ENCODE assay signal across 8 cellular contexts in genomic region chr17:1365445-1366039, GRCh38. TPM values are rescaled to one million over a fixed set of nuclear protein-coding genes. Genes with fewer than 3 reads are reported as not detected.
DNase-seq lines count a peak whose midpoint lies in the region; ATAC-seq and TF ChIP-seq lines count a peak whose summit lies in the region.

No MANE protein-coding gene starts in this region.

- H3K36me3 Mint-ChIP-seq in natural killer cell, result peaks cover 7% of the 10 kb centered on the region

- peaks cover 10% of the 10 kb centered on the region for H3F3A ChIP-seq in PC-3 (ENCODE audit: low read length, unreplicated experiment)

- peaks cover 48 to 58% of the 10 kb centered on the region in 2 donors for H3K4me1 Mint-ChIP-seq in natural killer cell

- peak overlapping the region; percentile 54 for H3K4me2 ChIP-seq in KMS-11
- H3K4me2 ChIP-seq in PC-3 (ENCODE audit: low read length), result no peak overlapping the region
- H3K4me2 ChIP-seq in fibroblast of lung (ENCODE audit: extremely low read depth, insufficient read depth, low read length), result peak overlapping the region; percentile 53

- H2AFZ ChIP-seq in KMS-11 (ENCODE audit: low read depth) (no peak overlapping the region), PC-3 (ENCODE audit: low read length) (no peak overlapping the region), fibroblast of lung (ENCODE audit: low read length) (no peak overlapping the region)

- peak overlapping the region; percentile 60 to 72 for H3K27ac Mint-ChIP-seq in natural killer cell

- intact Hi-C loops in PC-3 (cut with micrococcal nuclease), result loop anchor here (10.0 kb wide), 3 partner anchors 59 to 149 kb away; partner anchors contain the start of genes CRK and INPP5K
- intact Hi-C loops in natural killer cell (cut with micrococcal nuclease), result loop anchor here (1.0 to 5.0 kb wide), 4 partner anchors 33 to 267 kb away; partner anchors contain the start of gene CRK

- CTCF ChIA-PET in PC-3 (lab: Charles Lee), result interaction anchor here (0.5 to 1.5 kb wide), 9 partner anchors 21 to 151 kb away, joined by 3 to 12 read pairs (median 3); partner anchors contain the start of gene INPP5K

- H4K20me1 ChIP-seq in KMS-11 (ENCODE audit: insufficient read depth) (peaks cover 67% of the 10 kb centered on the region), PC-3 (ENCODE audit: low read length) (peaks cover 70% of the 10 kb centered on the region), fibroblast of lung (ENCODE audit: control insufficient read depth, extremely low read depth, insufficient read depth, low read length) (peaks cover 8% of the 10 kb centered on the region)

- H3K9me3 Mint-ChIP-seq in natural killer cell, result no peaks in the 10 kb centered on the region

- POLR2A ChIA-PET in PC-3 (lab: Charles Lee; ENCODE audit: unreplicated experiment), result no interaction called here

- no peaks in the 10 kb centered on the region for H3K27me3 Mint-ChIP-seq in natural killer cell (ENCODE audit: low read depth in 2 of 2)

- H3K9ac ChIP-seq in KMS-11 (no peak overlapping the region), PC-3 (ENCODE audit: low read length) (no peak overlapping the region), fibroblast of lung (ENCODE audit: insufficient read depth, low read length) (no peak overlapping the region)

- H3K27ac ChIP-seq in KMS-11 (no peak overlapping the region), PC-3 (ENCODE audit: low read length) (no peak overlapping the region), fibroblast of lung (ENCODE audit: insufficient read depth, low read length) (no peak overlapping the region), thymus (ENCODE audit: low read depth) (peak overlapping the region; percentile 25)

- H3K36me3 ChIP-seq in KMS-11 (ENCODE audit: insufficient read depth) (no peaks in the 10 kb centered on the region), PC-3 (ENCODE audit: low read depth, low read length) (peaks cover 31% of the 10 kb centered on the region), fibroblast of lung (ENCODE audit: control insufficient read depth, insufficient read depth, low read length) (peaks cover 6% of the 10 kb centered on the region), thymus (ENCODE audit: control insufficient read depth, insufficient read depth) (peaks cover 11% of the 10 kb centered on the region)

- peak overlapping the region; percentile 9 for H3K4me3 Mint-ChIP-seq in natural killer cell

- H3K79me2 ChIP-seq in KMS-11 (ENCODE audit: insufficient read depth, low read depth) (peaks cover 98% of the 10 kb centered on the region), PC-3 (ENCODE audit: low read length) (peaks cover 98% of the 10 kb centered on the region), fibroblast of lung (ENCODE audit: control insufficient read depth, insufficient read depth, low read length) (peaks cover 93% of the 10 kb centered on the region)

- no peaks in the 10 kb centered on the region for H3K9me2 ChIP-seq in PC-3 (replicated peaks; ENCODE audit: low read length)

- ATAC-seq in PC-3 (peak; percentile 77), natural killer cell (peak; percentile 80 to 90 (median 84)), HG02981 (IDR thresholded peaks at IDR 0.05; ENCODE audit: unreplicated experiment) (no peak)

- peaks cover 66% of the 10 kb centered on the region for H3K4me1 ChIP-seq in KMS-11 (ENCODE audit: low read depth, poor library complexity, severe bottlenecking)
- peaks cover 1% of the 10 kb centered on the region; the same call in 1 of the 2 replicates for H3K4me1 ChIP-seq in PC-3 (ENCODE audit: insufficient read depth, low read length)
- peaks cover 30% of the 10 kb centered on the region for H3K4me1 ChIP-seq in fibroblast of lung (ENCODE audit: control insufficient read depth, extremely low read depth, insufficient read depth, low read length)
- peaks cover 3% of the 10 kb centered on the region for H3K4me1 ChIP-seq in thymus (ENCODE audit: control insufficient read depth, insufficient read depth, low read length)

- TF ChIP-seq CTCF in KMS-11 (conservative IDR thresholded peaks at IDR 0.05; ENCODE audit: low read depth, low read length), result peak; percentile 88
- peak; percentile 79 for TF ChIP-seq CTCF in PC-3 (conservative IDR thresholded peaks at IDR 0.05; ENCODE audit: low read depth, low read length)
- peak; percentile 87 to 88 for TF ChIP-seq CTCF in fibroblast of lung (conservative IDR thresholded peaks at IDR 0.05 in 1 of 2, IDR thresholded peaks at IDR 0.05 in 1 of 2; ENCODE audit: low read depth in 1 of 2, low read length in 2 of 2)
- peak; percentile 80 for TF ChIP-seq CTCF in natural killer cell (IDR thresholded peaks at IDR 0.05)

- 27% methylated on average over 11 of the region's 11 CpGs for WGBS in thymus

- BruUV-seq in PC-3 (replicated peaks; lab: Mats Ljungman, UMichigan), result no TSS peak

- DNase-seq in DMS 273 treated with DMSO at 0.1 percent for 48 hours (lab: John Stamatoyannopoulos, UW) (peak; percentile 56), PC-3 (peak; percentile 78), activated T-helper 1 cell treated with Interleukin-2 at 50 U/mL for 16 hours (ENCODE audit: low read depth) (peak; percentile 29), fibroblast of lung (ENCODE audit: low read depth in 2 of 2) (peak; percentile 68 to 87), natural killer cell (peak; percentile 44)

- H3K27me3 ChIP-seq in KMS-11 (ENCODE audit: insufficient read depth, low read depth) (no peaks in the 10 kb centered on the region), PC-3 (ENCODE audit: low read length) (no peaks in the 10 kb centered on the region), fibroblast of lung (ENCODE audit: control insufficient read depth, insufficient read depth, low read length) (no peaks in the 10 kb centered on the region), thymus (ENCODE audit: control insufficient read depth, insufficient read depth) (no peaks in the 10 kb centered on the region)

- H3K4me3 ChIP-seq in KMS-11 (IDR thresholded peaks at IDR 0.05; ENCODE audit: insufficient read depth, low read depth, low read length) (no peak overlapping the region), PC-3 (ENCODE audit: low read length) (no peak overlapping the region), fibroblast of lung (replicated peaks in 1 of 4; ENCODE audit: control extremely low read depth in 1 of 4, insufficient read depth in 1 of 4, low read depth in 3 of 4, low read length in 4 of 4) (peak overlapping the region in 1 of 4 experiments; percentile 32), thymus (ENCODE audit: low read length) (no peak overlapping the region)

- H3K9me3 ChIP-seq in PC-3 (ENCODE audit: low read length) (no peaks in the 10 kb centered on the region), fibroblast of lung (ENCODE audit: control insufficient read depth, insufficient read depth, low read depth, low read length) (no peaks in the 10 kb centered on the region), thymus (ENCODE audit: control insufficient read depth) (no peaks in the 10 kb centered on the region)

RNA-seq across cellular contexts. Expression of gene YWHAE, which starts 34.5 kb away (rescaled TPM):
- total RNA-seq in PC-3 (2014; rRNA removed) (210 and 342 TPM in 2 replicates), fibroblast of lung (307 and 364 TPM in 2 replicates), natural killer cell (100 to 1,000 TPM; 116 to 134 (median 132) TPM)
- polyA plus RNA-seq in fibroblast of lung (1,742 and 2,155 TPM in 2 replicates), thymus (264 TPM)
- polyA plus RNA-seq in fibroblast of lung (2012), result 1,148 and 1,177 TPM in 2 replicates
- 123 and 135 TPM in 2 replicates for polyA minus RNA-seq in fibroblast of lung (ENCODE audit: low replicate concordance)
